Comparison of ENCODE assay signal across 8 cellular contexts in genomic region chr1:25549273-25550154, GRCh38. TPM values are rescaled to one million over a fixed set of nuclear protein-coding genes. Genes with fewer than 3 reads are reported as not detected.
A peak's percentile ranks its signal among the peaks of the same experiment; 100 is the strongest.
DNase-seq lines count a peak whose midpoint lies in the region; ATAC-seq and TF ChIP-seq lines count a peak whose summit lies in the region.

No MANE protein-coding gene starts in this region.

- H3K27me3 Mint-ChIP-seq in central memory CD8-positive, alpha-beta T cell, result no peaks in the 10 kb centered on the region
- H3K27me3 Mint-ChIP-seq in natural killer cell (ENCODE audit: low read depth in 2 of 2) (no peaks in the 10 kb centered on the region), type B pancreatic cell (no peaks in the 10 kb centered on the region)

- peak overlapping the region; percentile 90 for H3K27ac Mint-ChIP-seq in central memory CD8-positive, alpha-beta T cell (ENCODE audit: low read depth)
- H3K27ac Mint-ChIP-seq in natural killer cell (peak overlapping the region; percentile 74 to 85), type B pancreatic cell (peak overlapping the region; percentile 76)

- H3K79me2 ChIP-seq in KMS-11 (ENCODE audit: insufficient read depth, low read depth), result peaks cover 84% of the 10 kb centered on the region

- H3K36me3 ChIP-seq in KMS-11 (ENCODE audit: insufficient read depth), result no peaks in the 10 kb centered on the region

- no peaks in the 10 kb centered on the region for H3K27me3 ChIP-seq in KMS-11 (ENCODE audit: insufficient read depth, low read depth)

- peak overlapping the region; percentile 77 for H3K9ac ChIP-seq in KMS-11

- peak overlapping the region; percentile 99 for H3K27ac ChIP-seq in KMS-11

- peaks cover 9% of the 10 kb centered on the region for H3K36me3 Mint-ChIP-seq in central memory CD8-positive, alpha-beta T cell (ENCODE audit: insufficient read depth)
- H3K36me3 Mint-ChIP-seq in natural killer cell (no peaks in the 10 kb centered on the region), type B pancreatic cell (no peaks in the 10 kb centered on the region)

- peak overlapping the region; percentile 72 for H3K4me3 Mint-ChIP-seq in central memory CD8-positive, alpha-beta T cell
- H3K4me3 Mint-ChIP-seq in natural killer cell (peak overlapping the region; percentile 60), type B pancreatic cell (peak overlapping the region; percentile 54)

- H2AFZ ChIP-seq in KMS-11 (ENCODE audit: low read depth), result peak overlapping the region; percentile 49

- peak; percentile 91 for ATAC-seq in GM21737 (IDR thresholded peaks at IDR 0.05; ENCODE audit: unreplicated experiment)
- peak; percentile 97 for ATAC-seq in central memory CD8-positive, alpha-beta T cell (replicated peaks; ENCODE audit: extremely low read depth, poor library complexity, severe bottlenecking)
- peak; percentile 70 to 87 (median 83) for ATAC-seq in natural killer cell

- H3K4me1 Mint-ChIP-seq in central memory CD8-positive, alpha-beta T cell, result peaks cover 81% of the 10 kb centered on the region
- peaks cover 37 to 66% of the 10 kb centered on the region in 2 donors for H3K4me1 Mint-ChIP-seq in natural killer cell
- H3K4me1 Mint-ChIP-seq in type B pancreatic cell (ENCODE audit: unreplicated experiment), result peaks cover 32% of the 10 kb centered on the region

- TF ChIP-seq CTCF in KMS-11 (conservative IDR thresholded peaks at IDR 0.05; ENCODE audit: low read depth, low read length), result no peak
- TF ChIP-seq CTCF in natural killer cell (IDR thresholded peaks at IDR 0.05), result no peak
- TF ChIP-seq CTCF in type B pancreatic cell (conservative IDR thresholded peaks at IDR 0.05), result no peak

- peak overlapping the region; percentile 94 for H3K4me2 ChIP-seq in KMS-11

- H3K4me1 ChIP-seq in KMS-11 (ENCODE audit: low read depth, poor library complexity, severe bottlenecking), result peaks cover 93% of the 10 kb centered on the region

- H4K20me1 ChIP-seq in KMS-11 (ENCODE audit: insufficient read depth), result no peaks in the 10 kb centered on the region

- intact Hi-C loops in natural killer cell (cut with micrococcal nuclease), result loop anchor here (10.0 kb wide), 1 partner anchor 225 kb away; no protein-coding TSS in a partner anchor

- H3K9me3 Mint-ChIP-seq in central memory CD8-positive, alpha-beta T cell, result no peaks in the 10 kb centered on the region
- no peaks in the 10 kb centered on the region for H3K9me3 Mint-ChIP-seq in natural killer cell
- H3K9me3 Mint-ChIP-seq in type B pancreatic cell, result no peaks in the 10 kb centered on the region

- DNase-seq in GF-D8 (lab: John Stamatoyannopoulos, UW) (peak; percentile 93), natural killer cell (peak; percentile 36), type B pancreatic cell (ENCODE audit: extremely low spot score, unreplicated experiment) (no peak), NCI-H1694 treated with DMSO at 0.1 percent for 48 hours (lab: John Stamatoyannopoulos, UW) (no peak)
- DNase-seq in activated CD4-positive, CD25-positive, alpha-beta regulatory T cell treated with anti-CD3 and anti-CD28 coated beads, Interleukin-2, amount 50 U/mL, for 16 hours (ENCODE audit: low read depth, low spot score), result peak; percentile 58
- peak; percentile 40 to 51 for DNase-seq in central memory CD8-positive, alpha-beta T cell (ENCODE audit: low spot score in 2 of 2)

- peak overlapping the region; percentile 81 for H3K4me3 ChIP-seq in KMS-11 (IDR thresholded peaks at IDR 0.05; ENCODE audit: insufficient read depth, low read depth, low read length)

RNA-seq across cellular contexts. Expression of gene LDLRAP1, which starts 6.1 kb away (rescaled TPM):
- total RNA-seq in natural killer cell (10 to 100 TPM; 25.2 to 34.0 (median 27.4) TPM), type B pancreatic cell (ENCODE audit: low replicate concordance) (20.7 and 21.3 TPM in 2 replicates)

Comparison
In these comparisons a context has a peak if more than half of its experiments do, and no peak if none do; other contexts are left out.
1. DNase-seq: peak in GF-D8 (single experiment), activated CD4-positive, CD25-positive, alpha-beta regulatory T cell treated with anti-CD3 and anti-CD28 coated beads, Interleukin-2, amount 50 U/mL, for 16 hours (single experiment), central memory CD8-positive, alpha-beta T cell (2 of 2) and natural killer cell (single experiment); none in type B pancreatic cell (single experiment) and NCI-H1694 treated with DMSO at 0.1 percent for 48 hours (single experiment).
2. Peak in every context shown above with its lines, with median percentiles within 50 percentile points of each other: ATAC-seq, H3K27ac Mint-ChIP-seq and H3K4me3 Mint-ChIP-seq.